ENCODE assay signal across 1 cellular context in genomic region chr7:145902123-145902522, GRCh38.
TF ChIP-seq lines count a peak whose summit lies in the region.

No MANE protein-coding gene starts in this region.

TF ChIP-seq in WTC11, 78 proteins besides CTCF, POLR2A, EP300 and RAD21 (continued from another document):
- TF ChIP-seq PREB (CRISPR knock-in tag; IDR thresholded peaks at IDR 0.05; ENCODE audit: borderline replicate concordance) = no peak
- TF ChIP-seq MXD4 (CRISPR knock-in tag; IDR thresholded peaks at IDR 0.05; ENCODE audit: borderline replicate concordance) = no peak
- no peak for TF ChIP-seq ZNF317 (CRISPR knock-in tag; IDR thresholded peaks at IDR 0.05; ENCODE audit: borderline replicate concordance, low read depth)
- no peak for TF ChIP-seq ZNF425 (CRISPR knock-in tag; conservative IDR thresholded peaks at IDR 0.05)
- TF ChIP-seq ATF6 (CRISPR knock-in tag; IDR thresholded peaks at IDR 0.05) = no peak
